Comparison of ENCODE assay signal across 7 cellular contexts in genomic region chr21:37463083-37463780, GRCh38.
DNase-seq lines count a peak whose midpoint lies in the region; ATAC-seq and TF ChIP-seq lines count a peak whose summit lies in the region.

No MANE protein-coding gene starts in this region.

- no peak for TF ChIP-seq POLR2A in Peyer's patch (IDR thresholded peaks at IDR 0.05)

- peak overlapping the region in 1 of 4 donors; percentile 9 for H3K4me3 ChIP-seq in Peyer's patch
- peak overlapping the region; percentile 42 for H3K4me3 ChIP-seq in coronary artery
- no peak overlapping the region for H3K4me3 ChIP-seq in mucosa of descending colon

- intact Hi-C loops in mucosa of descending colon (cut with DNase I, micrococcal nuclease) = no loop called here

- no peaks in the 10 kb centered on the region for H3K27me3 ChIP-seq in Peyer's patch

- peak; percentile 12 for DNase-seq in DMS53 treated with DMSO at 0.1 percent for 48 hours (lab: John Stamatoyannopoulos, UW; ENCODE audit: unreplicated experiment)
- no peak for DNase-seq in Peyer's patch
- DNase-seq in coronary artery (ENCODE audit: low spot score) = no peak
- peak in 1 of 3 donors; percentile 33 for DNase-seq in mucosa of descending colon
- DNase-seq in OCI-M2 (lab: John Stamatoyannopoulos, UW; ENCODE audit: unreplicated experiment) = no peak

- peak overlapping the region in 1 of 4 donors; percentile 27 for H3K27ac ChIP-seq in Peyer's patch
- H3K27ac ChIP-seq in coronary artery = no peak overlapping the region

- TF ChIP-seq CTCF in Peyer's patch (IDR thresholded peaks at IDR 0.05) (peak; percentile 39 to 87 (median 58)), coronary artery (IDR thresholded peaks at IDR 0.05) (peak; percentile 27), mucosa of descending colon (IDR thresholded peaks at IDR 0.05) (no peak)

- H3K36me3 ChIP-seq in Peyer's patch (no peaks in the 10 kb centered on the region), mucosa of descending colon (ENCODE audit: low read depth) (no peaks in the 10 kb centered on the region)

- no peaks in the 10 kb centered on the region for H3K9me3 ChIP-seq in Peyer's patch
- no peaks in the 10 kb centered on the region for H3K9me3 ChIP-seq in mucosa of descending colon

- ATAC-seq in HG02610 (IDR thresholded peaks at IDR 0.05; ENCODE audit: unreplicated experiment) (peak; percentile 54), mucosa of descending colon (peak; percentile 86), GM19455 (IDR thresholded peaks at IDR 0.05; ENCODE audit: unreplicated experiment) (no peak)

- peaks cover 0 to 48% (median 7%) of the 10 kb centered on the region in 4 donors for H3K4me1 ChIP-seq in Peyer's patch
- H3K4me1 ChIP-seq in mucosa of descending colon (ENCODE audit: low read depth) = peaks cover 22% of the 10 kb centered on the region
